8 cellular contexts compared by ENCODE assay signal in the genomic region with DNA sequence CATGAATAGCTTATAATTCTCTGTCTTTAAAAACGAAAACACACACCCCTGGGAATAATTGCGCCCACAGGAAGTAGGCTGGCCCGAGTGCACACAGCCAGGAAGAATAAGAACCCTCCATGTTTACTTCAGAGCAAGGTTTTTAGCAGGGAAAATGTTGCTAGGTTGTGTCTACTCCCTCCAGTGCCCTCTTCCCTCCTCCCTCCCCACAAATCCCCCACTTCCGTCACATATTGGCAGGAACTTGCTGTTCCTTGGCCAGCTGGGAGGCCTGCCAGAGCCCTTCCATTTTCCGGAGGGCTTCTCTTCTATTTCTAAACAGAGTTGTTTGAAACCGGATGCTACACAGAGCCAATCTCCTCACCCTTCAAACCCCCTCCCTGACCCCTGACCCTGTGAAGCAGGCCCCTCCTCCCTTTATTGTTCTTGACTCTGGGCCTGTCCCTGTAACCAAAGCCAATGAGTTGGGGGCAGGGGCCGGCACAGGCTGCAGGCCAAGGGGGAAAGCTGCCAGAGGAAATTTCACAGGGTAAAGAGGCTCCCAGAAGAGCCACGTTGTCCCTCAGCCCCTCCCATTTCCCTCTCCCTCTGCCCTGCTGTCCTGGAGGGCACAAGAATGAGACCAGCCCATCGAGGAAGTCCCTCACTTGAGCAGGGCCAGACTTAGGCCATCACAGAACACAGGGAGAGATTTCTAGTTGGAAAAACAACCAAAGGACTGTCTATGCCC. TPM values are rescaled to one million over a fixed set of nuclear protein-coding genes. Genes with fewer than 3 reads are reported as not detected.
DNase-seq lines count a peak whose midpoint lies in the region; ATAC-seq and TF ChIP-seq lines count a peak whose summit lies in the region.

No MANE protein-coding gene starts in this region.

- H2BK12ac ChIP-seq in trophoblast cell (ENCODE audit: low read length), result peak overlapping the region; percentile 37

- H3K23ac ChIP-seq in trophoblast cell (ENCODE audit: low read length), result no peak overlapping the region

- peak overlapping the region; percentile 39 for H3K14ac ChIP-seq in trophoblast cell (ENCODE audit: low read length)

- H2AFZ ChIP-seq in GM23248 (peak overlapping the region; percentile 77), trophoblast cell (ENCODE audit: insufficient read depth, low read length, poor library complexity) (peak overlapping the region; percentile 84)

- peak overlapping the region; percentile 66 for H2BK120ac ChIP-seq in trophoblast cell (ENCODE audit: insufficient read depth, low read length, poor library complexity)

- H3K9me3 ChIP-seq in GM23248 (ENCODE audit: low read depth) (no peaks in the 10 kb centered on the region), heart left ventricle (no peaks in the 10 kb centered on the region), trophoblast cell (ENCODE audit: insufficient read depth, low read depth, low read length) (peaks cover 3% of the 10 kb centered on the region)

- in situ Hi-C loops in GM23248 (cut with MboI), result no loop called here

- H3K9ac ChIP-seq in GM23248, result no peak overlapping the region
- no peak overlapping the region for H3K9ac ChIP-seq in trophoblast cell (ENCODE audit: low read length)

- peak overlapping the region; percentile 42 for H4K91ac ChIP-seq in trophoblast cell (ENCODE audit: low read depth, low read length)

- WGBS in GM23248 (ENCODE audit: low coverage in 1 of 2, low lambda C conversion rate in 2 of 2, missing lambda C conversion rate in 2 of 2), 2 experiments, result 10 to 13% methylated on average over 9 of the region's 9 CpGs
- 8 to 19% (median 11%) methylated on average over 9 of the region's 9 CpGs for WGBS in heart left ventricle, 4 donors
- WGBS in trophoblast cell (ENCODE audit: extremely low coverage, insufficient coverage, insufficient read length), result no CpG with 5 or more reads among the region's 9 CpGs

- H3K9me2 ChIP-seq in GM23248 (ENCODE audit: insufficient read depth), result no peaks in the 10 kb centered on the region

- peaks cover 3% of the 10 kb centered on the region for H3K79me1 ChIP-seq in trophoblast cell (ENCODE audit: low read length)

- peak; percentile 39 for DNase-seq in GM23248
- DNase-seq in UCSD-AML1 (lab: John Stamatoyannopoulos, UW; ENCODE audit: unreplicated experiment), result peak; percentile 79
- DNase-seq in heart left ventricle, result peak; percentile 89 to 92 (median 90)
- no peak for DNase-seq in trophoblast cell
- DNase-seq in GM19240 (ENCODE audit: insufficient read length, low spot score), result no peak
- DNase-seq in activated naive CD4-positive, alpha-beta T cell (lab: John Stamatoyannopoulos, UW), result no peak
- no peak for DNase-seq in RKO (ENCODE audit: low spot score)

- H3K79me2 ChIP-seq in GM23248 (ENCODE audit: insufficient read depth), result no peaks in the 10 kb centered on the region
- H3K79me2 ChIP-seq in trophoblast cell (ENCODE audit: control insufficient read depth, insufficient read depth, low read length, poor library complexity), result no peaks in the 10 kb centered on the region

- H3F3A ChIP-seq in GM23248 (ENCODE audit: insufficient read depth), result peaks cover 16% of the 10 kb centered on the region

- ATAC-seq in heart left ventricle (peak; percentile 89 to 94 (median 94)), GM18498 (IDR thresholded peaks at IDR 0.05; ENCODE audit: unreplicated experiment) (no peak)

- H3K36me3 ChIP-seq in GM23248 (ENCODE audit: low read depth), result no peaks in the 10 kb centered on the region
- no peaks in the 10 kb centered on the region for H3K36me3 ChIP-seq in heart left ventricle
- no peaks in the 10 kb centered on the region for H3K36me3 ChIP-seq in trophoblast cell (ENCODE audit: control insufficient read depth in 1 of 2, insufficient read depth in 2 of 2, low read length in 2 of 2)

- H3K27ac ChIP-seq in GM23248 (no peak overlapping the region), heart left ventricle (peak overlapping the region; percentile 71 to 97 (median 86)), trophoblast cell (ENCODE audit: low read depth, low read length) (no peak overlapping the region)

- H3K4ac ChIP-seq in trophoblast cell (ENCODE audit: low read depth, low read length), result no peak overlapping the region

- no peak for TF ChIP-seq CTCF in heart left ventricle (IDR thresholded peaks at IDR 0.05)

- H3K4me1 ChIP-seq in GM23248 (ENCODE audit: insufficient read depth) (peaks cover 28% of the 10 kb centered on the region), heart left ventricle (peaks cover 8 to 49% (median 36%) of the 10 kb centered on the region in 12 donors), trophoblast cell (ENCODE audit: control insufficient read depth in 1 of 2, insufficient read depth in 2 of 2, low read length in 2 of 2) (peaks cover 17 to 24% of the 10 kb centered on the region in 2 experiments)

- peak overlapping the region; percentile 38 for H3K18ac ChIP-seq in trophoblast cell (ENCODE audit: low read length)

- H3K4me2 ChIP-seq in GM23248 (ENCODE audit: unreplicated experiment), result peak overlapping the region; percentile 16
- peak overlapping the region; percentile 16 for H3K4me2 ChIP-seq in trophoblast cell (ENCODE audit: low read length)

- H3K27me3 ChIP-seq in GM23248 (replicated peaks; ENCODE audit: insufficient read depth), result peaks cover 8% of the 10 kb centered on the region; the same call in 1 of the 2 replicates
- H3K27me3 ChIP-seq in heart left ventricle, result no peaks in the 10 kb centered on the region
- H3K27me3 ChIP-seq in trophoblast cell (ENCODE audit: insufficient read depth, low read length), result no peaks in the 10 kb centered on the region

- no peak overlapping the region for H2BK5ac ChIP-seq in trophoblast cell (ENCODE audit: low read depth, low read length, poor library complexity)

- H2AK5ac ChIP-seq in trophoblast cell (ENCODE audit: low read length), result no peak overlapping the region

- intact Hi-C loops in heart left ventricle (cut with DNase I), result loop anchor here in 7 of 10 donors (1.0 to 10.0 kb wide), 8 partner anchors 48 to 83 kb away; a partner anchor contains a TSS

- H3K4me3 ChIP-seq in GM23248 (no peak overlapping the region), heart left ventricle (peak overlapping the region in 8 of 12 donors; percentile 2 to 29 (median 6)), trophoblast cell (ENCODE audit: low read depth, low read length) (no peak overlapping the region)

- peak overlapping the region; percentile 37 for H4K12ac ChIP-seq in trophoblast cell (ENCODE audit: low read depth, low read length)

- H4K20me1 ChIP-seq in GM23248 (ENCODE audit: insufficient read depth), result no peaks in the 10 kb centered on the region

- peak overlapping the region; percentile 59 for H4K8ac ChIP-seq in trophoblast cell (ENCODE audit: low read depth, low read length)

- no peak for TF ChIP-seq POLR2A in heart left ventricle (IDR thresholded peaks at IDR 0.05)

RNA-seq across cellular contexts. Expression of a gene that starts 49.8 kb away (rescaled TPM):
- 0.43 and 1.6 TPM in 2 replicates for total RNA-seq in GM23248 (2014; rRNA removed; shearing (Covaris generic))
- polyA plus RNA-seq in GM23248 (2016; fragmentation: Nextera tagmentation; extraction: Ambion mirVana) (0.60 and 0.70 TPM in 2 replicates), heart left ventricle (1 to 10 TPM; 5.6 to 8.2 TPM)
- total RNA-seq in heart left ventricle, result 10 to 100 TPM in 5 of 9 donors, 1 to 10 TPM in 4; 6.4 to 31.6 (median 11.8) TPM
- 59.7 and 67.5 TPM in 2 replicates for polyA plus RNA-seq in trophoblast cell (2013)

Comparison
In these comparisons a context has a peak if more than half of its experiments do, and no peak if none do; other contexts are left out.
1. DNase-seq: peak in GM23248 (single experiment), UCSD-AML1 (single experiment) and heart left ventricle (5 of 5); none in trophoblast cell (0 of 2), GM19240 (single experiment), activated naive CD4-positive, alpha-beta T cell (0 of 4) and RKO (single experiment).
2. H3K27ac ChIP-seq: peak in heart left ventricle (12 of 12); none in GM23248 (single experiment) and trophoblast cell (single experiment).
3. H3K4me3 ChIP-seq: peak in heart left ventricle (8 of 12); none in GM23248 (single experiment) and trophoblast cell (single experiment).